ENCODE assay signal across 1 cellular context in the genomic region with DNA sequence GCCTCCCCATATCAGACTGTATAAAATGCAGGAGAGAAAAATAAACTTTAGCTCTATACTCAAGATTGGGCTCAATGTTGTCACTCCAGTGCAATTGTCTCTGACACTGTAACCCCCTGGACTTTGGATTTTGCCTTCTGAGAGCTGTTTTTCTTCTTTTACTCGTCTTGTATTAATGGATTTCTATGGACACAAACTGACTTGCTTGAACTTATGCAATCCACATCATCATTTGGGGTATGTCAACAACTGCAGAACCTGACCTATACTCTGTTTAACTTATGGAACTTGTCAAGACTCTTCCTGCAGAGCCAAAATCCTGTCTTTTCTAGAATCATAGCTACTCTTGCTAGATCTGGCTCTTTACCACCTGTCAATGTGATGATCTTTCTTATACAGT.
A peak's percentile ranks its signal among the peaks of the same experiment; 100 is the strongest.
TF ChIP-seq lines count a peak whose summit lies in the region.

No MANE protein-coding gene starts in this region.

TF ChIP-seq in HepG2, 621 proteins besides CTCF, POLR2A, EP300 and RAD21 (continued from another document and continues in another):
- TF ChIP-seq NKX3-1 (CRISPR knock-in tag; IDR thresholded peaks at IDR 0.05), result no peak
- no peak for TF ChIP-seq SKI (IDR thresholded peaks at IDR 0.05; ENCODE audit: partially characterized antibody)
- no peak for TF ChIP-seq ZNF558 (CRISPR knock-in tag; IDR thresholded peaks at IDR 0.05; ENCODE audit: borderline replicate concordance)
- TF ChIP-seq MBD4 (IDR thresholded peaks at IDR 0.05; ENCODE audit: borderline replicate concordance, low read length), result no peak
- TF ChIP-seq ZNF256 (CRISPR knock-in tag; conservative IDR thresholded peaks at IDR 0.05), result no peak
- no peak for TF ChIP-seq GPBP1L1 (CRISPR knock-in tag; IDR thresholded peaks at IDR 0.05)
- no peak for TF ChIP-seq BCL3 (CRISPR knock-in tag; IDR thresholded peaks at IDR 0.05)
- no peak for TF ChIP-seq SP1 (IDR thresholded peaks at IDR 0.05)
- TF ChIP-seq SP1 (CRISPR knock-in tag; IDR thresholded peaks at IDR 0.05), result no peak
- no peak for TF ChIP-seq MBNL3 (CRISPR knock-in tag; conservative IDR thresholded peaks at IDR 0.05)
- no peak for TF ChIP-seq FOXC1 (CRISPR knock-in tag; IDR thresholded peaks at IDR 0.05; ENCODE audit: borderline replicate concordance)
- no peak for TF ChIP-seq GATA4 (IDR thresholded peaks at IDR 0.05; ENCODE audit: borderline replicate concordance, low read depth)
- TF ChIP-seq ZNF44 (CRISPR knock-in tag; IDR thresholded peaks at IDR 0.05), result no peak
- TF ChIP-seq ARID5B (CRISPR knock-in tag; IDR thresholded peaks at IDR 0.05), result peak; percentile 76
- no peak for TF ChIP-seq ZNF350 (CRISPR knock-in tag; IDR thresholded peaks at IDR 0.05; ENCODE audit: borderline replicate concordance, low read depth)
- no peak for TF ChIP-seq ZSCAN30 (CRISPR knock-in tag; IDR thresholded peaks at IDR 0.05)
- no peak for TF ChIP-seq KDM4B (CRISPR knock-in tag; IDR thresholded peaks at IDR 0.05)
- TF ChIP-seq, protein P1, sequence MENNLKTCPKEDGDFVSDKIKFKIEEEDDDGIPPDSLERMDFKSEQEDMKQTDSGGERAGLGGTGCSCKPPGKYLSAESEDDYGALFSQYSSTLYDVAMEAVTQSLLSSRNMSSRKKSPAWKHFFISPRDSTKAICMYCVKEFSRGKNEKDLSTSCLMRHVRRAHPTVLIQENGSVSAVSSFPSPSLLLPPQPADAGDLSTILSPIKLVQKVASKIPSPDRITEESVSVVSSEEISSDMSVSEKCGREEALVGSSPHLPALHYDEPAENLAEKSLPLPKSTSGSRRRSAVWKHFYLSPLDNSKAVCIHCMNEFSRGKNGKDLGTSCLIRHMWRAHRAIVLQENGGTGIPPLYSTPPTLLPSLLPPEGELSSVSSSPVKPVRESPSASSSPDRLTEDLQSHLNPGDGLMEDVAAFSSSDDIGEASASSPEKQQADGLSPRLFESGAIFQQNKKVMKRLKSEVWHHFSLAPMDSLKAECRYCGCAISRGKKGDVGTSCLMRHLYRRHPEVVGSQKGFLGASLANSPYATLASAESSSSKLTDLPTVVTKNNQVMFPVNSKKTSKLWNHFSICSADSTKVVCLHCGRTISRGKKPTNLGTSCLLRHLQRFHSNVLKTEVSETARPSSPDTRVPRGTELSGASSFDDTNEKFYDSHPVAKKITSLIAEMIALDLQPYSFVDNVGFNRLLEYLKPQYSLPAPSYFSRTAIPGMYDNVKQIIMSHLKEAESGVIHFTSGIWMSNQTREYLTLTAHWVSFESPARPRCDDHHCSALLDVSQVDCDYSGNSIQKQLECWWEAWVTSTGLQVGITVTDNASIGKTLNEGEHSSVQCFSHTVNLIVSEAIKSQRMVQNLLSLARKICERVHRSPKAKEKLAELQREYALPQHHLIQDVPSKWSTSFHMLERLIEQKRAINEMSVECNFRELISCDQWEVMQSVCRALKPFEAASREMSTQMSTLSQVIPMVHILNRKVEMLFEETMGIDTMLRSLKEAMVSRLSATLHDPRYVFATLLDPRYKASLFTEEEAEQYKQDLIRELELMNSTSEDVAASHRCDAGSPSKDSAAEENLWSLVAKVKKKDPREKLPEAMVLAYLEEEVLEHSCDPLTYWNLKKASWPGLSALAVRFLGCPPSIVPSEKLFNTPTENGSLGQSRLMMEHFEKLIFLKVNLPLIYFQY (CRISPR knock-in tag; IDR thresholded peaks at IDR 0.05; ENCODE audit: borderline replicate concordance), result no peak
- TF ChIP-seq FOXA1 (IDR thresholded peaks at IDR 0.05), result no peak
- TF ChIP-seq FOXA1 (CRISPR knock-in tag; IDR thresholded peaks at IDR 0.05), result 0 out of 2 replicates have a peak, but pooled peaks have one; percentile 45
- no peak for TF ChIP-seq ZNF446 (CRISPR knock-in tag; IDR thresholded peaks at IDR 0.05)
- TF ChIP-seq, protein P2, sequence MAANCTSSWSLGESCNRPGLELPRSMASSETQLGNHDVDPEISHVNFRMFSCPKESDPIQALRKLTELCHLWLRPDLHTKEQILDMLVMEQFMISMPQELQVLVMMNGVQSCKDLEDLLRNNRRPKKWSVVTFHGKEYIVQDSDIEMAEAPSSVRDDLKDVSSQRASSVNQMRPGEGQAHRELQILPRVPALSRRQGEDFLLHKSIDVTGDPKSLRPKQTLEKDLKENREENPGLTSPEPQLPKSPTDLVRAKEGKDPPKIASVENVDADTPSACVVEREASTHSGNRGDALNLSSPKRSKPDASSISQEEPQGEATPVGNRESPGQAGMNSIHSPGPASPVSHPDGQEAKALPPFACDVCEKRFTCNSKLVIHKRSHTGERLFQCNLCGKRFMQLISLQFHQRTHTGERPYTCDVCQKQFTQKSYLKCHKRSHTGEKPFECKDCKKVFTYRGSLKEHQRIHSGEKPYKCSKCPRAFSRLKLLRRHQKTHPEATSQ (CRISPR knock-in tag; IDR thresholded peaks at IDR 0.05; ENCODE audit: borderline replicate concordance), result no peak
- TF ChIP-seq ZFP90 (CRISPR knock-in tag; IDR thresholded peaks at IDR 0.05; ENCODE audit: borderline replicate concordance), result no peak
- no peak for TF ChIP-seq ZNF530 (CRISPR knock-in tag; IDR thresholded peaks at IDR 0.05; ENCODE audit: low read depth)
- TF ChIP-seq CSRNP2 (CRISPR knock-in tag; conservative IDR thresholded peaks at IDR 0.05; ENCODE audit: low read depth), result no peak
- no peak for TF ChIP-seq ZFP41 (CRISPR knock-in tag; IDR thresholded peaks at IDR 0.05; ENCODE audit: borderline replicate concordance)
- peak; percentile 71 for TF ChIP-seq GATAD2A (CRISPR knock-in tag; IDR thresholded peaks at IDR 0.05)
- TF ChIP-seq CBX5 (CRISPR knock-in tag; IDR thresholded peaks at IDR 0.05; ENCODE audit: borderline replicate concordance), result no peak
- no peak for TF ChIP-seq ZNF251 (CRISPR knock-in tag; IDR thresholded peaks at IDR 0.05)
- no peak for TF ChIP-seq TFDP2 (CRISPR knock-in tag; IDR thresholded peaks at IDR 0.05)
- no peak for TF ChIP-seq GZF1 (CRISPR knock-in tag; IDR thresholded peaks at IDR 0.05)
- TF ChIP-seq RARA (CRISPR knock-in tag; IDR thresholded peaks at IDR 0.05), result peak; percentile 58; the same call in 1 of the 2 replicates
- no peak for TF ChIP-seq KMT2A (CRISPR knock-in tag; IDR thresholded peaks at IDR 0.05)
- no peak for TF ChIP-seq STAG1 (CRISPR knock-in tag; IDR thresholded peaks at IDR 0.05)
- TF ChIP-seq HNF1B (CRISPR knock-in tag; IDR thresholded peaks at IDR 0.05), result no peak
- TF ChIP-seq ELF3 (CRISPR knock-in tag; IDR thresholded peaks at IDR 0.05), result no peak
- TF ChIP-seq ZBTB20 (CRISPR knock-in tag; IDR thresholded peaks at IDR 0.05; ENCODE audit: borderline replicate concordance, low read depth), result peak; percentile 34; the same call in 1 of the 2 replicates
- TF ChIP-seq HIVEP1 (CRISPR knock-in tag; IDR thresholded peaks at IDR 0.05), result no peak
- TF ChIP-seq, protein P3, sequence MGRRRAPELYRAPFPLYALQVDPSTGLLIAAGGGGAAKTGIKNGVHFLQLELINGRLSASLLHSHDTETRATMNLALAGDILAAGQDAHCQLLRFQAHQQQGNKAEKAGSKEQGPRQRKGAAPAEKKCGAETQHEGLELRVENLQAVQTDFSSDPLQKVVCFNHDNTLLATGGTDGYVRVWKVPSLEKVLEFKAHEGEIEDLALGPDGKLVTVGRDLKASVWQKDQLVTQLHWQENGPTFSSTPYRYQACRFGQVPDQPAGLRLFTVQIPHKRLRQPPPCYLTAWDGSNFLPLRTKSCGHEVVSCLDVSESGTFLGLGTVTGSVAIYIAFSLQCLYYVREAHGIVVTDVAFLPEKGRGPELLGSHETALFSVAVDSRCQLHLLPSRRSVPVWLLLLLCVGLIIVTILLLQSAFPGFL (CRISPR knock-in tag; IDR thresholded peaks at IDR 0.05), result no peak
